8 cellular contexts compared by ENCODE assay signal in genomic region chr2:174603280-174603679, GRCh38. TPM values are rescaled to one million over a fixed set of nuclear protein-coding genes. Genes with fewer than 3 reads are reported as not detected.
DNase-seq lines count a peak whose midpoint lies in the region; ATAC-seq and TF ChIP-seq lines count a peak whose summit lies in the region.

No MANE protein-coding gene starts in this region.

- TF ChIP-seq CTCF in RWPE2 (IDR thresholded peaks at IDR 0.05; ENCODE audit: poor library complexity, severe bottlenecking), result peak; percentile 44
- TF ChIP-seq CTCF in ascending aorta (IDR thresholded peaks at IDR 0.05), result peak; percentile 60 to 73 (median 63)

- ATAC-seq in HG03342 (IDR thresholded peaks at IDR 0.05; ENCODE audit: unreplicated experiment) (peak; percentile 35), RWPE2 (ENCODE audit: low read depth) (no peak), GM19035 (IDR thresholded peaks at IDR 0.05; ENCODE audit: unreplicated experiment) (no peak)

- H3K9me3 ChIP-seq in RWPE2 (ENCODE audit: severe bottlenecking) (no peaks in the 10 kb centered on the region), ascending aorta (no peaks in the 10 kb centered on the region)

- DNase-seq in activated gamma-delta T cell treated with Interleukin-2 at 50 U/mL for 16 hours, result peak; percentile 52
- no peak for DNase-seq in activated gamma-delta T cell (lab: John Stamatoyannopoulos, UW)
- no peak for DNase-seq in RWPE2 (ENCODE audit: low spot score)
- peak; percentile 35 to 83 for DNase-seq in ascending aorta (ENCODE audit: low spot score in 2 of 2)
- peak; percentile 65 to 88 for DNase-seq in hippocampal formation (lab: John Stamatoyannopoulos, UW)
- peak; percentile 71 for DNase-seq in stimulated activated CD4-positive, alpha-beta T cell treated with anti-CD3 and anti-CD28 coated beads, Interleukin-4, amount 100 ng/mL, for 24 hours

- intact Hi-C loops in ascending aorta (cut with DNase I), result loop anchor here (2.0 to 5.0 kb wide), 3 partner anchors 22 to 140 kb away; partner anchors contain the start of gene GPR155

- H3K36me3 ChIP-seq in RWPE2 (ENCODE audit: low read depth) (no peaks in the 10 kb centered on the region), ascending aorta (no peaks in the 10 kb centered on the region)

- H3K4me1 ChIP-seq in RWPE2 (ENCODE audit: insufficient read depth, poor library complexity, severe bottlenecking) (peaks cover 11% of the 10 kb centered on the region), ascending aorta (peaks cover 3 to 17% of the 10 kb centered on the region in 2 donors)

- H3K27me3 ChIP-seq in RWPE2 (ENCODE audit: insufficient read depth, poor library complexity, severe bottlenecking) (no peaks in the 10 kb centered on the region), ascending aorta (no peaks in the 10 kb centered on the region)

- H3K27ac ChIP-seq in RWPE2 (ENCODE audit: poor library complexity, severe bottlenecking) (no peak overlapping the region), ascending aorta (no peak overlapping the region)

- H3K4me3 ChIP-seq in RWPE2 (ENCODE audit: severe bottlenecking) (no peak overlapping the region), ascending aorta (no peak overlapping the region)

RNA-seq across cellular contexts. Expression of gene WIPF1, which starts 5.7 kb away (rescaled TPM):
- 26.1 TPM for total RNA-seq in ascending aorta

Comparison
In these comparisons a context has a peak if more than half of its experiments do, and no peak if none do; other contexts are left out.
1. DNase-seq: peak in activated gamma-delta T cell treated with Interleukin-2 at 50 U/mL for 16 hours (single experiment), ascending aorta (2 of 2), hippocampal formation (2 of 2) and stimulated activated CD4-positive, alpha-beta T cell treated with anti-CD3 and anti-CD28 coated beads, Interleukin-4, amount 100 ng/mL, for 24 hours (single experiment); none in activated gamma-delta T cell (single experiment) and RWPE2 (single experiment).